ENCODE assay signal across 9 cellular contexts in the genomic region with DNA sequence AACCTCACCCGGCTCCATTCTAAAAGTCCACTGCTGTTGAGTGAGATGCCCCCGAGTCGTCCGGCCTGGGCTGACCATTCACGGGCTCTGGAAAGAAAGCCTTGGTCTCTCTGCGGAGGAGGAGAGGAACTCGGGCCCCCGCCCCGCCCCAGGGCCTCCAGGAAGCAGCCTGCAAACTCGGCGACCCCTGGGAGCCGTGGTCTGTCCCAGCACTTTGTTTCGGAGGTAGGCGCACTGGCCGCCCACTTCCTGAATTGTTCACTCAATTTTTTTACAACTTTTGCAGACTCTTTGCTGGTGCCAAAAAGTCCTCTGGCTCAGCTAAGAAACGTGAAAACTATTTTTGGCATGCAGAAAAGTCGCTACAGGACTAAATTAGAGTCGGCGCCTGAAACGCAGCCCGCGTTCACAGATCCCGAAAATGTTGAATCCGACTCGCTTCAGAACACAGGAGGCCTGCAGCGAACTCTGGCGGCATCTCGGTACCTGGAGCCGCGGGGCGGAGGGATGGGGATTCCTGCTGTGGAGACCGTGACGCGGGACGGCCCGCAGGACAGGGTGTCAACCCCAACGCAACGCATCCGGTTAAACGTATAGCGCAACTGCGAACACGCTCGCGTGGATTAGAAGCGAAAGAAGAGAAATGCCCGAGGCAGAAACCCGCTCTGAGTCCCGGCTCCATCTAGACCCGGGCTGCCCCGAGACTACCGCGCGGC. TPM values are rescaled to one million over a fixed set of nuclear protein-coding genes. Genes with fewer than 3 reads are reported as not detected.
DNase-seq lines count a peak whose midpoint lies in the region; ATAC-seq and TF ChIP-seq lines count a peak whose summit lies in the region.
"Had no signal": no experiment of that assay in that cellular context is flagged by ENCODE, and none has a peak within 500 bp of the region (broad histone marks: within the 10 kb centered on the region; RNA-seq: fewer than 3 reads in every experiment).

No MANE protein-coding gene starts in this region.

- H3K4me1 ChIP-seq in ES-I3 (ENCODE audit: insufficient read depth, low read length) = peaks cover 22% of the 10 kb centered on the region
- H3K4me1 ChIP-seq in ectodermal cell (ENCODE audit: control insufficient read depth, insufficient read depth, low read length) = peaks cover 13% of the 10 kb centered on the region
- peaks cover 0 to 30% of the 10 kb centered on the region in 2 donors for H3K4me1 ChIP-seq in left lung

- H3K27ac ChIP-seq in ectodermal cell (ENCODE audit: insufficient read depth, low read depth, low read length, poor library complexity, severe bottlenecking) = peak overlapping the region; percentile 69
- H3K27ac ChIP-seq in left lung = peak overlapping the region; percentile 79 to 85

- DNase-seq in SK-N-DZ (ENCODE audit: low spot score) (peak; percentile 66), left lung (peak; percentile 76 to 85), NCI-H1105 treated with DMSO at 0.1 percent for 48 hours (lab: John Stamatoyannopoulos, UW) (no peak)
- peak; percentile 34 for DNase-seq in stimulated activated CD8-positive, alpha-beta memory T cell treated with anti-CD3 and anti-CD28 coated beads, Interleukin-4, amount 100 ng/mL, for 48 hours

- 1 to 2% methylated on average over 54 of the region's 54 CpGs for WGBS in ectodermal cell, 2 experiments

- H3K9ac ChIP-seq in ES-I3 (ENCODE audit: low read depth, low read length) = peak overlapping the region; percentile 78

- H3K4me3 ChIP-seq in ectodermal cell (ENCODE audit: insufficient read depth, low read depth, low read length) = peak overlapping the region; percentile 64
- peak overlapping the region; percentile 54 to 57 for H3K4me3 ChIP-seq in left lung
- H3K4me3 ChIP-seq: K562 had no signal

- intact Hi-C loops in left lung (cut with DNase I) = no loop called here

- peak; percentile 29 to 34 for TF ChIP-seq CTCF in left lung (IDR thresholded peaks at IDR 0.05)

- H3K27me3 ChIP-seq in ectodermal cell (ENCODE audit: control insufficient read depth, insufficient read depth, low read length, poor library complexity, severe bottlenecking) (peaks cover 28% of the 10 kb centered on the region), left lung (peaks cover 3 to 39% of the 10 kb centered on the region in 2 donors)

- ATAC-seq in left lung (peak; percentile 86), GM21447 (IDR thresholded peaks at IDR 0.05; ENCODE audit: unreplicated experiment) (no peak), GM19452 (IDR thresholded peaks at IDR 0.05; ENCODE audit: unreplicated experiment) (no peak)
- ATAC-seq: K562 had no signal

- H3K36me3 ChIP-seq in ES-I3 (ENCODE audit: insufficient read depth, low read length) = no peaks in the 10 kb centered on the region
- H3K36me3 ChIP-seq in ectodermal cell (ENCODE audit: control insufficient read depth, insufficient read depth, low read length) = no peaks in the 10 kb centered on the region
- H3K36me3 ChIP-seq in left lung = no peaks in the 10 kb centered on the region

- H3K9me3 ChIP-seq in ES-I3 (ENCODE audit: control insufficient read depth, insufficient read depth, low read length) (no peaks in the 10 kb centered on the region), ectodermal cell (ENCODE audit: control insufficient read depth, low read length) (no peaks in the 10 kb centered on the region), left lung (no peaks in the 10 kb centered on the region)

RNA-seq across cellular contexts. Expression of a gene that starts 1.5 kb away (rescaled TPM):
- polyA plus RNA-seq in SK-N-DZ (2014; cell fraction: cytosol; rRNA removed) = 29.4 and 37.6 TPM in 2 replicates
- 65.5 and 125 TPM in 2 replicates for polyA plus RNA-seq in SK-N-DZ (2014; cell fraction: nucleus; rRNA removed)
- 116 TPM for polyA plus RNA-seq in ectodermal cell (2013, experiment 1 of 4)
- polyA plus RNA-seq in ectodermal cell (2013, experiment 2 of 4) = 147 TPM
- 89.5 TPM for polyA plus RNA-seq in ectodermal cell (2013, experiment 3 of 4)
- 110 TPM for polyA plus RNA-seq in ectodermal cell (2013, experiment 4 of 4)
- 100 to 1,000 TPM in 1 of 2 donors, 10 to 100 TPM in 1; 44.8 to 116 TPM for total RNA-seq in left lung
- polyA plus RNA-seq: K562 had no signal
